13 cellular contexts compared by ENCODE assay signal in the genomic region with DNA sequence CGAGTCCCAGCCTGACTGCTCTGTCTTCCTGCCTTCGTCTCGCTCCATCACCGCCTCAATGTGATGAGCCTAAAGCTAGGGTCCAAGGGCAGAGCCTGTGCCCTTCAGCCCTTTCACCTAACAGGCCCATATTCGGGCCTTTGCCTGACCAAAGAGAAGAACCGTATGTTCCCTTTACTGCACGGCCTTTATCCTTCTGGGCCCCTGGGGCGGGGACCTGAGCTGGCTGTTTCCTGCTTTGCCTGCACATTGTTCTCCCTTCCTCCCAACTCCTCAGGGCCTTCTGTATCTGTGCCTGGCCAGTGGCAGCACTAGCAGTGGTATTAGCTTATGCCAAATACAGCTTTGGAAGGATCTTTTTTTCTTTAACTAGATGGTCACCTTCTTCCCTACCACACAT. TPM values are rescaled to one million over a fixed set of nuclear protein-coding genes. Genes with fewer than 3 reads are reported as not detected.
DNase-seq lines count a peak whose midpoint lies in the region; ATAC-seq and TF ChIP-seq lines count a peak whose summit lies in the region.
"Had no signal": no experiment of that assay in that cellular context is flagged by ENCODE, and none has a peak within 500 bp of the region (broad histone marks: within the 10 kb centered on the region; RNA-seq: fewer than 3 reads in every experiment).

No MANE protein-coding gene starts in this region.

- H3K36me3 Mint-ChIP-seq in T-helper 2 cell treated with Interferon-gamma antibody and Interleukin-4, amounts not matched to agents 5 μg/mL and 100 μg/mL, for 36 hours (ENCODE audit: low read depth) = peaks cover 65% of the 10 kb centered on the region
- H3K36me3 Mint-ChIP-seq in stimulated activated effector memory CD8-positive, alpha-beta T cell treated with anti-CD3 and anti-CD28 coated beads, Interleukin-12 subunit alpha, Interleukin-12 subunit beta, amount 100 ng/mL, for 72 hours = peaks cover 74% of the 10 kb centered on the region

- H3K36me3 ChIP-seq in heart left ventricle = peaks cover 0 to 65% (median 63%) of the 10 kb centered on the region in 9 donors

- H3K27me3 Mint-ChIP-seq in T-helper 2 cell treated with Interferon-gamma antibody and Interleukin-4, amounts not matched to agents 5 μg/mL and 100 μg/mL, for 36 hours (ENCODE audit: low read depth) = no peaks in the 10 kb centered on the region

- H3K4me1 Mint-ChIP-seq in T-helper 2 cell treated with Interferon-gamma antibody and Interleukin-4, amounts not matched to agents 5 μg/mL and 100 μg/mL, for 36 hours (ENCODE audit: low read depth) = peaks cover 27% of the 10 kb centered on the region
- peaks cover 31% of the 10 kb centered on the region for H3K4me1 Mint-ChIP-seq in stimulated activated effector memory CD8-positive, alpha-beta T cell treated with anti-CD3 and anti-CD28 coated beads, Interleukin-12 subunit alpha, Interleukin-12 subunit beta, amount 100 ng/mL, for 72 hours

- no peaks in the 10 kb centered on the region for H3K27me3 ChIP-seq in heart left ventricle
- H3K27me3 ChIP-seq: cardiac muscle cell, SJCRH30 had no signal

- peak overlapping the region; percentile 68 to 88 (median 82) for H3K27ac ChIP-seq in heart left ventricle
- H3K27ac ChIP-seq: cardiac muscle cell, SJCRH30, thoracic aorta had no signal

- H3K9me3 ChIP-seq in heart left ventricle = peaks cover 0 to 3% (median 0%) of the 10 kb centered on the region in 12 donors
- H3K9me3 ChIP-seq: SJCRH30, thoracic aorta had no signal

- no peak overlapping the region for H3K4me3 ChIP-seq in heart left ventricle
- H3K4me3 ChIP-seq: cardiac muscle cell, SJCRH30, thoracic aorta had no signal

- 58 to 71% (median 68%) methylated on average over 8 of the region's 8 CpGs for WGBS in heart left ventricle, 4 donors

- no peak for TF ChIP-seq POLR2A in heart left ventricle (IDR thresholded peaks at IDR 0.05)

- peak overlapping the region; percentile 22 for H3K27ac Mint-ChIP-seq in T-helper 2 cell treated with Interferon-gamma antibody and Interleukin-4, amounts not matched to agents 5 μg/mL and 100 μg/mL, for 36 hours
- peak overlapping the region; percentile 91 for H3K27ac Mint-ChIP-seq in stimulated activated effector memory CD8-positive, alpha-beta T cell treated with anti-CD3 and anti-CD28 coated beads, Interleukin-12 subunit alpha, Interleukin-12 subunit beta, amount 100 ng/mL, for 72 hours

- H3K4me3 Mint-ChIP-seq in T-helper 2 cell treated with Interferon-gamma antibody and Interleukin-4, amounts not matched to agents 5 μg/mL and 100 μg/mL, for 36 hours = no peak overlapping the region
- H3K4me3 Mint-ChIP-seq in stimulated activated effector memory CD8-positive, alpha-beta T cell treated with anti-CD3 and anti-CD28 coated beads, Interleukin-12 subunit alpha, Interleukin-12 subunit beta, amount 100 ng/mL, for 72 hours = no peak overlapping the region

- H3K9me3 Mint-ChIP-seq in T-helper 2 cell treated with Interferon-gamma antibody and Interleukin-4, amounts not matched to agents 5 μg/mL and 100 μg/mL, for 36 hours = no peaks in the 10 kb centered on the region
- no peaks in the 10 kb centered on the region for H3K9me3 Mint-ChIP-seq in stimulated activated effector memory CD8-positive, alpha-beta T cell treated with anti-CD3 and anti-CD28 coated beads, Interleukin-12 subunit alpha, Interleukin-12 subunit beta, amount 100 ng/mL, for 72 hours

- no peak for DNase-seq in T-helper 2 cell treated with Interferon-gamma antibody and Interleukin-4, amounts not matched to agents 5 μg/mL and 100 μg/mL, for 36 hours (ENCODE audit: low spot score)
- no peak for DNase-seq in T-helper 2 cell
- peak in 4 of 5 donors; percentile 61 to 71 (median 66) for DNase-seq in heart left ventricle
- DNase-seq in stimulated activated effector memory CD8-positive, alpha-beta T cell treated with anti-CD3 and anti-CD28 coated beads, Interleukin-12 subunit alpha, Interleukin-12 subunit beta, amount 100 ng/mL, for 72 hours (ENCODE audit: low spot score in 2 of 2) = no peak
- DNase-seq: activated CD4-positive, alpha-beta T cell treated with anti-CD3 and anti-CD28 coated beads, Interleukin-2, amount 50 U/mL, for 1 hour; NCI-H446 treated with DMSO at 0.1 percent for 48 hours; SJCRH30; stimulated activated CD4-positive, alpha-beta T cell treated with anti-CD3 and anti-CD28 coated beads, Interleukin-2, amount 100 ng/mL, for 24 hours had no signal

- ATAC-seq in heart left ventricle = peak; percentile 68 to 90 (median 76)
- no peak for ATAC-seq in stimulated activated effector memory CD8-positive, alpha-beta T cell treated with anti-CD3 and anti-CD28 coated beads, Interleukin-12 subunit alpha, Interleukin-12 subunit beta, amount 100 ng/mL, for 72 hours
- no peak for ATAC-seq in GM21737 (IDR thresholded peaks at IDR 0.05; ENCODE audit: unreplicated experiment)
- ATAC-seq in GM19324 (IDR thresholded peaks at IDR 0.05; ENCODE audit: low FRiP score, unreplicated experiment) = no peak
- ATAC-seq: HCT116 had no signal

- intact Hi-C loops in heart left ventricle (cut with DNase I) = no loop called here

- no peak for TF ChIP-seq CTCF in heart left ventricle (IDR thresholded peaks at IDR 0.05)

- peaks cover 3 to 46% (median 18%) of the 10 kb centered on the region in 12 donors for H3K4me1 ChIP-seq in heart left ventricle

RNA-seq across cellular contexts. Expression of gene MYL6B, which starts 8.5 kb away (rescaled TPM):
- total RNA-seq in heart left ventricle = 10 to 100 TPM; 30.1 to 55.2 (median 41.1) TPM
- polyA plus RNA-seq in heart left ventricle = 10 to 100 TPM; 27.5 to 65.9 TPM

RNA-seq across cellular contexts. Expression of gene MYL6, which starts 14.3 kb away (rescaled TPM):
- total RNA-seq in heart left ventricle = 100 to 1,000 TPM; 355 to 949 (median 613) TPM
- 1,000 to 10,000 TPM in 1 of 2 donors, 100 to 1,000 TPM in 1; 745 to 1,383 TPM for polyA plus RNA-seq in heart left ventricle

RNA-seq across cellular contexts. Expression of gene ESYT1, which starts 15.8 kb away (rescaled TPM):
- total RNA-seq in heart left ventricle = 10 to 100 TPM; 26.8 to 81.1 (median 43.4) TPM
- polyA plus RNA-seq in heart left ventricle = 10 to 100 TPM; 17.0 to 67.3 TPM

RNA-seq across cellular contexts. Expression of gene ZC3H10, which starts 25.8 kb away (rescaled TPM):
- 1 to 10 TPM; 2.7 to 6.4 (median 4.9) TPM for total RNA-seq in heart left ventricle
- polyA plus RNA-seq in heart left ventricle = 1 to 10 TPM; 3.5 to 3.9 TPM

RNA-seq across cellular contexts. Expression of gene RPL41, which starts 27.4 kb away (rescaled TPM):
- 1,000 to 10,000 TPM in 8 of 9 donors, 100 to 1,000 TPM in 1; 533 to 2,381 (median 1,999) TPM for total RNA-seq in heart left ventricle
- 1,000 to 10,000 TPM in 1 of 2 donors, 100 to 1,000 TPM in 1; 752 to 4,466 TPM for polyA plus RNA-seq in heart left ventricle

Comparison
In these comparisons a context has a peak if more than half of its experiments do, and no peak if none do; other contexts are left out.
1. DNase-seq: peak in heart left ventricle (4 of 5); none in T-helper 2 cell treated with Interferon-gamma antibody and Interleukin-4, amounts not matched to agents 5 μg/mL and 100 μg/mL, for 36 hours (single experiment), T-helper 2 cell (0 of 5) and stimulated activated effector memory CD8-positive, alpha-beta T cell treated with anti-CD3 and anti-CD28 coated beads, Interleukin-12 subunit alpha, Interleukin-12 subunit beta, amount 100 ng/mL, for 72 hours (0 of 2).
2. ATAC-seq: peak in heart left ventricle (4 of 4); none in stimulated activated effector memory CD8-positive, alpha-beta T cell treated with anti-CD3 and anti-CD28 coated beads, Interleukin-12 subunit alpha, Interleukin-12 subunit beta, amount 100 ng/mL, for 72 hours (single experiment), GM21737 (single experiment) and GM19324 (single experiment).